ENCODE assay signal across 14 cellular contexts in the genomic region with DNA sequence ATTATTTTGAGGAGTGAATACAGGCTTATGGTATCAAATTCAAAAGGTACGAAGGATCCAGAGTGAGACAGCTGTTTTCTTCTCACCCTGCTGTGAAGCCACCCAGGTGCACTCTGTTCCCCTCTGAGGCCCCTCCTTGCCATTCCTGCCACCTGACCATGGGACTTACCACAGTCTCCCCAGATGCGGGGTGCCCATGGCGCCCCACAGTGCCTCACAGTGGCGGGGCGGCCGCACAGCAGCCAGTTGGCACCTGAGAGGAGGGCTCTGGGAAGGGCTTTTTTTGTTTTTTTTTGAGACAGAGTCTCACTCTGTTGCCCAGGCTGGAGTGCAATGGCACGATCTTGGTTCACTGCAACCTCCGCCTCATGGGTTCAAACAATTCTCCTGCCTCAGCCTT.
DNase-seq lines count a peak whose midpoint lies in the region; ATAC-seq and TF ChIP-seq lines count a peak whose summit lies in the region.
"Had no signal": no experiment of that assay in that cellular context is flagged by ENCODE, and none has a peak within 500 bp of the region (broad histone marks: within the 10 kb centered on the region; RNA-seq: fewer than 3 reads in every experiment).

No MANE protein-coding gene starts in this region.

- H3K27me3 Mint-ChIP-seq in activated CD8-positive, alpha-beta T cell treated with anti-CD3 and anti-CD28 coated beads for 36 hours = no peaks in the 10 kb centered on the region
- no peaks in the 10 kb centered on the region for H3K27me3 Mint-ChIP-seq in activated CD8-positive, alpha-beta T cell treated with anti-CD3 and anti-CD28 coated beads, Interleukin-2, amount 10 ng/mL, durations not matched to agents 7 days and 5 days (ENCODE audit: low read depth)
- peaks cover 81% of the 10 kb centered on the region for H3K27me3 Mint-ChIP-seq in Calu3 (ENCODE audit: unreplicated experiment)
- H3K27me3 Mint-ChIP-seq: stimulated activated naive CD8-positive, alpha-beta T cell treated with anti-CD3 and anti-CD28 coated beads, Interleukin-15, Interleukin-2, amounts not matched to agents 100 ng/mL and 50 ng/mL, for 24 hours had no signal

- no peaks in the 10 kb centered on the region for H3K27me3 ChIP-seq in osteoblast (ENCODE audit: insufficient read depth, low read length)

- H3K27ac Mint-ChIP-seq in activated CD8-positive, alpha-beta T cell treated with anti-CD3 and anti-CD28 coated beads for 36 hours = no peak overlapping the region
- no peak overlapping the region for H3K27ac Mint-ChIP-seq in activated CD8-positive, alpha-beta T cell treated with anti-CD3 and anti-CD28 coated beads, Interleukin-2, amount 10 ng/mL, durations not matched to agents 7 days and 5 days
- H3K27ac Mint-ChIP-seq in Calu3 (ENCODE audit: unreplicated experiment) = no peak overlapping the region
- H3K27ac Mint-ChIP-seq: activated CD8-positive, alpha-beta memory T cell treated with anti-CD3 and anti-CD28 coated beads, Interleukin-2, amount 10 ng/mL, durations not matched to agents 7 days and 5 days; stimulated activated naive CD8-positive, alpha-beta T cell treated with anti-CD3 and anti-CD28 coated beads, Interleukin-15, Interleukin-2, amounts not matched to agents 100 ng/mL and 50 ng/mL, for 24 hours; T-helper 2 cell treated with Interferon-gamma antibody and Interleukin-4, amounts not matched to agents 5 μg/mL and 100 μg/mL, for 36 hours had no signal

- H3K79me2 ChIP-seq in OCI-LY7 (ENCODE audit: insufficient read depth, low read depth, low read length) (no peaks in the 10 kb centered on the region), osteoblast (ENCODE audit: insufficient read depth, low read length) (no peaks in the 10 kb centered on the region)

- H3K4me3 Mint-ChIP-seq in activated CD8-positive, alpha-beta T cell treated with anti-CD3 and anti-CD28 coated beads for 36 hours = no peak overlapping the region
- no peak overlapping the region for H3K4me3 Mint-ChIP-seq in activated CD8-positive, alpha-beta T cell treated with anti-CD3 and anti-CD28 coated beads, Interleukin-2, amount 10 ng/mL, durations not matched to agents 7 days and 5 days
- no peak overlapping the region for H3K4me3 Mint-ChIP-seq in Calu3 (ENCODE audit: low read depth, unreplicated experiment)
- H3K4me3 Mint-ChIP-seq: activated CD8-positive, alpha-beta memory T cell treated with anti-CD3 and anti-CD28 coated beads, Interleukin-2, amount 10 ng/mL, durations not matched to agents 7 days and 5 days; stimulated activated naive CD8-positive, alpha-beta T cell treated with anti-CD3 and anti-CD28 coated beads, Interleukin-15, Interleukin-2, amounts not matched to agents 100 ng/mL and 50 ng/mL, for 24 hours; T-helper 2 cell treated with Interferon-gamma antibody and Interleukin-4, amounts not matched to agents 5 μg/mL and 100 μg/mL, for 36 hours had no signal

- H3K4me3 ChIP-seq in OCI-LY7 (ENCODE audit: low read depth, low read length, poor library complexity, severe bottlenecking) (no peak overlapping the region), osteoblast (ENCODE audit: insufficient read depth, low read length) (no peak overlapping the region)
- H3K4me3 ChIP-seq: mucosa of descending colon, psoas muscle had no signal

- no peaks in the 10 kb centered on the region for H3K9me3 ChIP-seq in OCI-LY7 (ENCODE audit: low read length)
- H3K9me3 ChIP-seq in osteoblast (ENCODE audit: low read depth, low read length) = no peaks in the 10 kb centered on the region
- H3K9me3 ChIP-seq: mucosa of descending colon, psoas muscle had no signal

- no peaks in the 10 kb centered on the region for H3K9me2 ChIP-seq in OCI-LY7 (ENCODE audit: insufficient read depth, low read length)

- H3K36me3 ChIP-seq in OCI-LY7 (ENCODE audit: insufficient read depth, low read length) = no peaks in the 10 kb centered on the region
- H3K36me3 ChIP-seq in osteoblast (ENCODE audit: insufficient read depth, low read length) = no peaks in the 10 kb centered on the region

- DNase-seq in activated CD8-positive, alpha-beta T cell treated with anti-CD3 and anti-CD28 coated beads for 36 hours = peak; percentile 29
- no peak for DNase-seq in activated CD8-positive, alpha-beta T cell treated with anti-CD3 and anti-CD28 coated beads, Interleukin-2, amount 10 ng/mL, durations not matched to agents 7 days and 5 days
- DNase-seq in OCI-LY7 (ENCODE audit: low spot score) = peak; percentile 47
- DNase-seq in osteoblast (ENCODE audit: insufficient read length, low spot score, missing footprints) = peak; percentile 19
- no peak for DNase-seq in Calu3
- DNase-seq in middle frontal gyrus (ENCODE audit: extremely low spot score, low spot score) = no peak
- no peak for DNase-seq in NCI-H2029 (lab: John Stamatoyannopoulos, UW)
- DNase-seq: activated CD8-positive, alpha-beta memory T cell treated with anti-CD3 and anti-CD28 coated beads, Interleukin-2, amount 10 ng/mL, durations not matched to agents 7 days and 5 days; MV-4-11; psoas muscle had no signal

- TF ChIP-seq CTCF in activated CD8-positive, alpha-beta T cell treated with anti-CD3 and anti-CD28 coated beads for 36 hours (IDR thresholded peaks at IDR 0.05) = peak; percentile 24
- TF ChIP-seq CTCF in OCI-LY7 (conservative IDR thresholded peaks at IDR 0.05; ENCODE audit: low read length) (peak; percentile 73), osteoblast (IDR thresholded peaks at IDR 0.05; ENCODE audit: extremely low read depth, low read depth, low read length) (no peak), Calu3 (IDR thresholded peaks at IDR 0.05; ENCODE audit: unreplicated experiment) (no peak)

- no peak for ATAC-seq in activated CD8-positive, alpha-beta T cell treated with anti-CD3 and anti-CD28 coated beads for 36 hours
- no peak for ATAC-seq in activated CD8-positive, alpha-beta T cell treated with anti-CD3 and anti-CD28 coated beads, Interleukin-2, amount 10 ng/mL, durations not matched to agents 7 days and 5 days
- peak; percentile 49 for ATAC-seq in GM18868 (IDR thresholded peaks at IDR 0.05; ENCODE audit: unreplicated experiment)
- ATAC-seq: activated CD8-positive, alpha-beta memory T cell treated with anti-CD3 and anti-CD28 coated beads, Interleukin-2, amount 10 ng/mL, durations not matched to agents 7 days and 5 days; mucosa of descending colon; psoas muscle had no signal

- H3K36me3 Mint-ChIP-seq in activated CD8-positive, alpha-beta T cell treated with anti-CD3 and anti-CD28 coated beads for 36 hours (ENCODE audit: low read depth) = no peaks in the 10 kb centered on the region
- no peaks in the 10 kb centered on the region for H3K36me3 Mint-ChIP-seq in activated CD8-positive, alpha-beta T cell treated with anti-CD3 and anti-CD28 coated beads, Interleukin-2, amount 10 ng/mL, durations not matched to agents 7 days and 5 days (ENCODE audit: low read depth)
- peaks cover 6% of the 10 kb centered on the region for H3K36me3 Mint-ChIP-seq in Calu3 (ENCODE audit: insufficient read depth, unreplicated experiment)
- H3K36me3 Mint-ChIP-seq: activated CD8-positive, alpha-beta memory T cell treated with anti-CD3 and anti-CD28 coated beads, Interleukin-2, amount 10 ng/mL, durations not matched to agents 7 days and 5 days had no signal

- no TSS peak for BruUV-seq in OCI-LY7 (replicated peaks; lab: Mats Ljungman, UMichigan)
- BruUV-seq in Calu3 (replicated peaks; lab: Mats Ljungman, UMichigan) = no TSS peak

- CTCF ChIA-PET in activated CD8-positive, alpha-beta T cell treated with anti-CD3 and anti-CD28 coated beads for 36 hours (lab: Charles Lee) = interaction anchor here (3.3 kb wide), 1 partner anchor 53 kb away, joined by 17 read pairs; no protein-coding TSS in a partner anchor
- CTCF ChIA-PET in activated CD8-positive, alpha-beta T cell treated with anti-CD3 and anti-CD28 coated beads, Interleukin-2, amount 10 ng/mL, durations not matched to agents 7 days and 5 days (lab: Charles Lee) = interaction anchor here (2.6 kb wide), 1 partner anchor 53 kb away, joined by 12 read pairs; no protein-coding TSS in a partner anchor
- CTCF ChIA-PET in OCI-LY7 (lab: Charles Lee; ENCODE audit: unreplicated experiment) (no interaction called here), Calu3 (lab: Charles Lee) (no interaction called here)

- no peak overlapping the region for H3K4me2 ChIP-seq in OCI-LY7 (ENCODE audit: low read length)
- no peak overlapping the region for H3K4me2 ChIP-seq in osteoblast (ENCODE audit: insufficient read depth, low read length)

- POLR2A ChIA-PET in activated CD8-positive, alpha-beta T cell treated with anti-CD3 and anti-CD28 coated beads for 36 hours (lab: Charles Lee) = no interaction called here
- POLR2A ChIA-PET in activated CD8-positive, alpha-beta T cell treated with anti-CD3 and anti-CD28 coated beads, Interleukin-2, amount 10 ng/mL, durations not matched to agents 7 days and 5 days (lab: Charles Lee) = no interaction called here
- POLR2A ChIA-PET in OCI-LY7 (lab: Charles Lee) = interaction anchor here (0.6 kb wide), 1 partner anchor 151 kb away, joined by 3 read pairs; no protein-coding TSS in a partner anchor

- H3K4me1 ChIP-seq in OCI-LY7 (ENCODE audit: insufficient read depth, low read length, poor library complexity, severe bottlenecking) (no peaks in the 10 kb centered on the region), osteoblast (ENCODE audit: insufficient read depth, low read length) (no peaks in the 10 kb centered on the region)
- H3K4me1 ChIP-seq: psoas muscle had no signal

- H3K4me1 Mint-ChIP-seq in activated CD8-positive, alpha-beta T cell treated with anti-CD3 and anti-CD28 coated beads for 36 hours (ENCODE audit: low read depth) = no peaks in the 10 kb centered on the region
- H3K4me1 Mint-ChIP-seq in activated CD8-positive, alpha-beta T cell treated with anti-CD3 and anti-CD28 coated beads, Interleukin-2, amount 10 ng/mL, durations not matched to agents 7 days and 5 days (ENCODE audit: low read depth) = no peaks in the 10 kb centered on the region
- H3K4me1 Mint-ChIP-seq in Calu3 (ENCODE audit: low read depth, unreplicated experiment) = no peaks in the 10 kb centered on the region
- H3K4me1 Mint-ChIP-seq: activated CD8-positive, alpha-beta memory T cell treated with anti-CD3 and anti-CD28 coated beads, Interleukin-2, amount 10 ng/mL, durations not matched to agents 7 days and 5 days had no signal

- H3K9me3 Mint-ChIP-seq in activated CD8-positive, alpha-beta T cell treated with anti-CD3 and anti-CD28 coated beads for 36 hours = no peaks in the 10 kb centered on the region
- H3K9me3 Mint-ChIP-seq in activated CD8-positive, alpha-beta T cell treated with anti-CD3 and anti-CD28 coated beads, Interleukin-2, amount 10 ng/mL, durations not matched to agents 7 days and 5 days (ENCODE audit: insufficient read depth) = no peaks in the 10 kb centered on the region
- no peaks in the 10 kb centered on the region for H3K9me3 Mint-ChIP-seq in Calu3 (ENCODE audit: low read depth, unreplicated experiment)
- H3K9me3 Mint-ChIP-seq: stimulated activated naive CD8-positive, alpha-beta T cell treated with anti-CD3 and anti-CD28 coated beads, Interleukin-15, Interleukin-2, amounts not matched to agents 100 ng/mL and 50 ng/mL, for 24 hours; T-helper 2 cell treated with Interferon-gamma antibody and Interleukin-4, amounts not matched to agents 5 μg/mL and 100 μg/mL, for 36 hours had no signal

- intact Hi-C loops in activated CD8-positive, alpha-beta T cell treated with anti-CD3 and anti-CD28 coated beads for 36 hours (cut with micrococcal nuclease) = no loop called here
- intact Hi-C loops in OCI-LY7 (cut with micrococcal nuclease; ENCODE audit: unreplicated experiment) (no loop called here), Calu3 (cut with micrococcal nuclease; ENCODE audit: unreplicated experiment) (no loop called here)

- H4K20me1 ChIP-seq in OCI-LY7 (ENCODE audit: insufficient read depth, low read length) = no peaks in the 10 kb centered on the region
- no peaks in the 10 kb centered on the region for H4K20me1 ChIP-seq in osteoblast (ENCODE audit: insufficient read depth, low read length)

- no peak overlapping the region for H3K27ac ChIP-seq in OCI-LY7 (ENCODE audit: low read depth, low read length, poor library complexity, severe bottlenecking)
- H3K27ac ChIP-seq in osteoblast (ENCODE audit: low read depth, low read length) = no peak overlapping the region
- H3K27ac ChIP-seq: psoas muscle had no signal

- H2AFZ ChIP-seq in OCI-LY7 (ENCODE audit: low read length) (no peak overlapping the region), osteoblast (ENCODE audit: low read length) (no peak overlapping the region)

Comparison
In these comparisons a context has a peak if more than half of its experiments do, and no peak if none do; other contexts are left out.
1. DNase-seq: peak in activated CD8-positive, alpha-beta T cell treated with anti-CD3 and anti-CD28 coated beads for 36 hours (single experiment), OCI-LY7 (single experiment) and osteoblast (single experiment); none in activated CD8-positive, alpha-beta T cell treated with anti-CD3 and anti-CD28 coated beads, Interleukin-2, amount 10 ng/mL, durations not matched to agents 7 days and 5 days (single experiment), Calu3 (single experiment), middle frontal gyrus (single experiment) and NCI-H2029 (single experiment).
2. CTCF ChIP-seq: peak in activated CD8-positive, alpha-beta T cell treated with anti-CD3 and anti-CD28 coated beads for 36 hours (single experiment) and OCI-LY7 (single experiment); none in osteoblast (single experiment) and Calu3 (single experiment).
3. CTCF ChIA-PET loops: an anchor here in activated CD8-positive, alpha-beta T cell treated with anti-CD3 and anti-CD28 coated beads for 36 hours (3.3 kb wide) and activated CD8-positive, alpha-beta T cell treated with anti-CD3 and anti-CD28 coated beads, Interleukin-2, amount 10 ng/mL, durations not matched to agents 7 days and 5 days (2.6 kb wide); none called in OCI-LY7 and Calu3.